1 cellular context compared by ENCODE assay signal in genomic region chr11:74701351-74701750, GRCh38.
TF ChIP-seq lines count a peak whose summit lies in the region.

No MANE protein-coding gene starts in this region.

TF ChIP-seq in IMR-90, 13 proteins besides CTCF, POLR2A, EP300 and RAD21:
- TF ChIP-seq SMC3 (IDR thresholded peaks at IDR 0.05; ENCODE audit: low read depth, low read length) = no peak
- TF ChIP-seq MAZ (IDR thresholded peaks at IDR 0.05; ENCODE audit: borderline replicate concordance, low read depth, low read length) = no peak
- no peak for TF ChIP-seq BHLHE40 (IDR thresholded peaks at IDR 0.05; ENCODE audit: low read depth, low read length)
- TF ChIP-seq CEBPB (IDR thresholded peaks at IDR 0.05; ENCODE audit: low read depth, low read length) = no peak
- no peak for TF ChIP-seq RCOR1 (IDR thresholded peaks at IDR 0.05; ENCODE audit: insufficient replicate concordance, low read length)
- no peak for TF ChIP-seq FOS (IDR thresholded peaks at IDR 0.05; ENCODE audit: low read depth, low read length)
- TF ChIP-seq ELK1 (IDR thresholded peaks at IDR 0.05; ENCODE audit: borderline replicate concordance, low read depth, low read length) = no peak
- TF ChIP-seq MXI1 (IDR thresholded peaks at IDR 0.05; ENCODE audit: borderline replicate concordance, low read depth, low read length) = no peak
- no peak for TF ChIP-seq RFX5 (IDR thresholded peaks at IDR 0.05; ENCODE audit: low read depth, low read length)
- TF ChIP-seq MAFK (IDR thresholded peaks at IDR 0.05; ENCODE audit: low read depth, low read length) = no peak
- TF ChIP-seq CHD1 (IDR thresholded peaks at IDR 0.05; ENCODE audit: low read depth, low read length) = no peak
- TF ChIP-seq NFE2L2 (IDR thresholded peaks at IDR 0.05; ENCODE audit: low read depth, low read length) = no peak
